24 cellular contexts compared by ENCODE assay signal in the genomic region with DNA sequence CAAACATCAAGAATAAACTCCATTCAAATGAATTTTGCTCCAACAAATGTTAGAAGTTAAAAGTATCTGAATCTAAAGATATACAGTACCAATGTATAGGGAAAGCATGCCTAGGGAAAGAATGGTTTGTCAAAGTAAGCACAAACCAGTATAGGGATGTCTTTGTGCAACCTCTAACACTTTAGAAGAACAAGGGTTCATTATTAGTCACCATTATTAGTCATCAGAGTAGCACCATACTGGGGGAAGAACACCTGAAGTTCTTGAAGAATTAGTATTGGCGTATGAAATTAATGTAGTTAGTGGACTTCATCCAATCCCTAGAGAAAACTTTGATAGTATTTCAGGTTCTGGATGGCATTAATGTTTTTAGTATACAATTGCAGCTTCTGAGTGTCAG.
DNase-seq lines count a peak whose midpoint lies in the region; ATAC-seq, FAIRE-seq and TF ChIP-seq lines count a peak whose summit lies in the region.
"Had no signal": no experiment of that assay in that cellular context is flagged by ENCODE, and none has a peak within 500 bp of the region (broad histone marks: within the 10 kb centered on the region; RNA-seq: fewer than 3 reads in every experiment).

No MANE protein-coding gene starts in this region.

- TF ChIP-seq POLR2A in breast epithelium (IDR thresholded peaks at IDR 0.05): no peak
- no peak for TF ChIP-seq POLR2A in esophagus muscularis mucosa (IDR thresholded peaks at IDR 0.05; ENCODE audit: low read depth)

- no peak overlapping the region for H3K4me3 Mint-ChIP-seq in MCF 10A (ENCODE audit: unreplicated experiment)
- H3K4me3 Mint-ChIP-seq: B cell had no signal

- WGBS in esophagus muscularis mucosa: 80% methylated on average over 1 of the region's 1 CpG

- POLR2A ChIA-PET in MCF 10A (lab: Yijun Ruan, JAX): no interaction called here
- POLR2A ChIA-PET in PC-3 (lab: Charles Lee; ENCODE audit: unreplicated experiment): no interaction called here

- H3K9me3 Mint-ChIP-seq in MCF 10A (ENCODE audit: unreplicated experiment): peaks cover 9% of the 10 kb centered on the region

- CTCF ChIA-PET in MCF 10A (lab: Yijun Ruan, JAX) (no interaction called here), PC-3 (lab: Charles Lee) (no interaction called here)

- no peaks in the 10 kb centered on the region for H4K20me1 ChIP-seq in PC-3 (ENCODE audit: low read length)

- H3K79me2 ChIP-seq in PC-3 (ENCODE audit: low read length): no peaks in the 10 kb centered on the region

- H3K4me1 ChIP-seq in breast epithelium: no peaks in the 10 kb centered on the region
- no peaks in the 10 kb centered on the region for H3K4me1 ChIP-seq in PC-3 (ENCODE audit: insufficient read depth, low read length)
- H3K4me1 ChIP-seq in esophagus muscularis mucosa: no peaks in the 10 kb centered on the region
- H3K4me1 ChIP-seq: SJCRH30 had no signal

- H3K27ac Mint-ChIP-seq in MCF 10A (ENCODE audit: low read depth, unreplicated experiment): no peak overlapping the region
- H3K27ac Mint-ChIP-seq: B cell had no signal

- H3K9me2 ChIP-seq in PC-3 (replicated peaks; ENCODE audit: low read length): no peaks in the 10 kb centered on the region

- H3K4me3 ChIP-seq in breast epithelium (no peak overlapping the region), PC-3 (ENCODE audit: low read length) (no peak overlapping the region), bronchial epithelial cell (ENCODE audit: low read depth, low read length) (no peak overlapping the region), esophagus muscularis mucosa (no peak overlapping the region)
- H3K4me3 ChIP-seq: SJCRH30 had no signal

- no peak overlapping the region for H2AFZ ChIP-seq in PC-3 (ENCODE audit: low read length)

- peak; percentile 20 for DNase-seq in MCF 10A (ENCODE audit: unreplicated experiment)
- DNase-seq in breast epithelium (ENCODE audit: low spot score in 2 of 2): no peak
- DNase-seq in PC-3: peak; percentile 25
- DNase-seq in bronchial epithelial cell (ENCODE audit: low read depth): peak; percentile 89
- DNase-seq in renal cortical epithelial cell (ENCODE audit: low read depth): peak; percentile 47
- DNase-seq in esophagus muscularis mucosa (ENCODE audit: extremely low spot score): no peak
- no peak for DNase-seq in amniotic stem cell (lab: John Stamatoyannopoulos, UW)
- DNase-seq: 8988T; COR-L47; DMS 273 treated with DMSO at 0.1 percent for 48 hours; DND-41; MM.1S; NCI-H1092 treated with DMSO at 0.1 percent for 48 hours; NCI-H1694; NCI-H2081 treated with DMSO at 0.1 percent for 48 hours; NCI-H510A; NCI-H748 treated with DMSO at 0.1 percent for 48 hours; NK-92 treated with Interleukin-12 subunit alpha and Interleukin-12 subunit beta, amount 100 ng/mL, for 24 hours; SJCRH30 had no signal

- H3F3A ChIP-seq in PC-3 (ENCODE audit: low read length, unreplicated experiment): no peaks in the 10 kb centered on the region

- H3K36me3 ChIP-seq in breast epithelium (no peaks in the 10 kb centered on the region), PC-3 (ENCODE audit: low read depth, low read length) (no peaks in the 10 kb centered on the region), bronchial epithelial cell (ENCODE audit: control insufficient read depth, insufficient read depth, low read length) (no peaks in the 10 kb centered on the region), esophagus muscularis mucosa (no peaks in the 10 kb centered on the region)
- H3K36me3 ChIP-seq: SJCRH30 had no signal

- H3K36me3 Mint-ChIP-seq in MCF 10A (ENCODE audit: insufficient read depth, unreplicated experiment): no peaks in the 10 kb centered on the region

- FAIRE-seq in bronchial epithelial cell (lab: Jason Lieb, UNC): no peak
- FAIRE-seq: G401.6, GM18507, H1 had no signal

- H3K4me2 ChIP-seq in PC-3 (ENCODE audit: low read length): no peak overlapping the region

- ATAC-seq in PC-3: no peak
- no peak for ATAC-seq in HG02588 (IDR thresholded peaks at IDR 0.05; ENCODE audit: unreplicated experiment)

- H3K27ac ChIP-seq in breast epithelium (no peak overlapping the region), PC-3 (ENCODE audit: low read length) (no peak overlapping the region), esophagus muscularis mucosa (replicated peaks in 1 of 4) (no peak overlapping the region)
- H3K27ac ChIP-seq: SJCRH30 had no signal

- no peak for TF ChIP-seq EP300 in esophagus muscularis mucosa (IDR thresholded peaks at IDR 0.05)

- no peak for TF ChIP-seq CTCF in MCF 10A (IDR thresholded peaks at IDR 0.05; ENCODE audit: unreplicated experiment)
- TF ChIP-seq CTCF in breast epithelium (IDR thresholded peaks at IDR 0.05): no peak
- no peak for TF ChIP-seq CTCF in PC-3 (conservative IDR thresholded peaks at IDR 0.05; ENCODE audit: low read depth, low read length)
- no peak for TF ChIP-seq CTCF in bronchial epithelial cell (IDR thresholded peaks at IDR 0.05; ENCODE audit: insufficient read depth, low read length, severe bottlenecking)
- TF ChIP-seq CTCF in esophagus muscularis mucosa (IDR thresholded peaks at IDR 0.05): no peak

- no TSS peak for BruUV-seq in MCF 10A (replicated peaks; lab: Mats Ljungman, UMichigan)
- no TSS peak for BruUV-seq in PC-3 (replicated peaks; lab: Mats Ljungman, UMichigan)

- H3K9me3 ChIP-seq in breast epithelium (no peaks in the 10 kb centered on the region), PC-3 (ENCODE audit: low read length) (no peaks in the 10 kb centered on the region), esophagus muscularis mucosa (no peaks in the 10 kb centered on the region)
- H3K9me3 ChIP-seq: SJCRH30 had no signal

- no peak overlapping the region for H3K9ac ChIP-seq in PC-3 (ENCODE audit: low read length)

- H3K27me3 ChIP-seq in breast epithelium (no peaks in the 10 kb centered on the region), PC-3 (ENCODE audit: low read length) (no peaks in the 10 kb centered on the region), bronchial epithelial cell (ENCODE audit: control insufficient read depth, insufficient read depth, low read length) (no peaks in the 10 kb centered on the region), esophagus muscularis mucosa (no peaks in the 10 kb centered on the region)
- H3K27me3 ChIP-seq: SJCRH30 had no signal

- intact Hi-C loops in MCF 10A (cut with micrococcal nuclease): no loop called here
- intact Hi-C loops in breast epithelium (cut with DNase I; ENCODE audit: low total_unique reads): no loop called here
- intact Hi-C loops in PC-3 (cut with micrococcal nuclease): no loop called here
- intact Hi-C loops in esophagus muscularis mucosa (cut with DNase I): loop anchor here (10.0 kb wide), 1 partner anchor 57 kb away; no protein-coding TSS in a partner anchor

- H3K27me3 Mint-ChIP-seq in MCF 10A (ENCODE audit: insufficient read depth, unreplicated experiment): no peaks in the 10 kb centered on the region
- H3K27me3 Mint-ChIP-seq: B cell had no signal

- peaks cover 5% of the 10 kb centered on the region for H3K4me1 Mint-ChIP-seq in MCF 10A (ENCODE audit: insufficient read depth, unreplicated experiment)
- H3K4me1 Mint-ChIP-seq: B cell had no signal

Comparison
In these comparisons a context has a peak if more than half of its experiments do, and no peak if none do; other contexts are left out.
1. DNase-seq: peak in MCF 10A (single experiment), PC-3 (single experiment), bronchial epithelial cell (single experiment) and renal cortical epithelial cell (single experiment); none in breast epithelium (0 of 2), esophagus muscularis mucosa (single experiment) and amniotic stem cell (single experiment).